16 cellular contexts compared by ENCODE assay signal in genomic region chr6:37936150-37936549, GRCh38.
"Had no signal": no experiment of that assay in that cellular context is flagged by ENCODE, and none has a peak within 500 bp of the region (broad histone marks: within the 10 kb centered on the region; RNA-seq: fewer than 3 reads in every experiment).

No MANE protein-coding gene starts in this region.

- DNase-seq: activated B cell treated with CpG ODN at 0.5 μM for 24 hours; activated CD4-positive, alpha-beta T cell treated with anti-CD3 and anti-CD28 coated beads, Interleukin-2, amount 10 ng/mL, durations not matched to agents 7 days and 5 days; activated CD8-positive, alpha-beta memory T cell treated with anti-CD3 and anti-CD28 coated beads for 24 hours; activated naive CD4-positive, alpha-beta T cell treated with anti-CD3 and anti-CD28 coated beads, Interleukin-2, amount 50 U/mL, for 16 hours; anterior cingulate cortex; cerebellar nuclear complex; endodermal cell; hypothalamus; lower lobe of right lung; pancreas; stimulated activated CD4-positive, alpha-beta T cell treated with anti-CD3 and anti-CD28 coated beads, Interleukin-2, amount 100 ng/mL, for 48 hours; stimulated activated naive CD4-positive, alpha-beta T cell treated with Interleukin-2 at 50 U/mL for 16 hours; T-helper 1 cell; upper lobe of left lung had no signal

- H3K9me3 Mint-ChIP-seq: activated B cell treated with CpG ODN at 0.5 μM for 24 hours; activated CD4-positive, alpha-beta T cell treated with anti-CD3 and anti-CD28 coated beads, Interleukin-2, amount 10 ng/mL, durations not matched to agents 7 days and 5 days; activated T-helper 2 cell treated with anti-CD3 and anti-CD28 coated beads, Interferon-gamma antibody, Interleukin-2, Interleukin-4, amounts not matched to agents 10 μg/mL and 5 μg/mL and 100 μg/mL, durations not matched to agents 14 hours and 24 hours and 36 hours; endodermal cell; neural progenitor cell had no signal

- H3K4me3 Mint-ChIP-seq: activated B cell treated with CpG ODN at 0.5 μM for 24 hours; activated CD4-positive, alpha-beta T cell treated with anti-CD3 and anti-CD28 coated beads, Interleukin-2, amount 10 ng/mL, durations not matched to agents 7 days and 5 days; endodermal cell; neural progenitor cell had no signal

- ATAC-seq: lower lobe of right lung, pancreas had no signal

- H3K27ac Mint-ChIP-seq: activated B cell treated with CpG ODN at 0.5 μM for 24 hours; activated CD4-positive, alpha-beta T cell treated with anti-CD3 and anti-CD28 coated beads, Interleukin-2, amount 10 ng/mL, durations not matched to agents 7 days and 5 days; activated T-helper 2 cell treated with anti-CD3 and anti-CD28 coated beads, Interferon-gamma antibody, Interleukin-2, Interleukin-4, amounts not matched to agents 10 μg/mL and 5 μg/mL and 100 μg/mL, durations not matched to agents 14 hours and 24 hours and 36 hours; endodermal cell; neural progenitor cell had no signal

- H3K27me3 Mint-ChIP-seq: activated B cell treated with CpG ODN at 0.5 μM for 24 hours; activated CD4-positive, alpha-beta T cell treated with anti-CD3 and anti-CD28 coated beads, Interleukin-2, amount 10 ng/mL, durations not matched to agents 7 days and 5 days had no signal

- FAIRE-seq: pancreas had no signal
